1 cellular context compared by ENCODE assay signal in genomic region chr1:84621553-84621952, GRCh38.
TF ChIP-seq lines count a peak whose summit lies in the region.

No MANE protein-coding gene starts in this region.

TF ChIP-seq in HCT116, 20 proteins besides CTCF, POLR2A, EP300 and RAD21 (continued from another document):
- TF ChIP-seq EGR1 (IDR thresholded peaks at IDR 0.05; ENCODE audit: low read depth): no peak
- TF ChIP-seq REST (IDR thresholded peaks at IDR 0.05; ENCODE audit: low read depth): no peak
- no peak for TF ChIP-seq SRF (IDR thresholded peaks at IDR 0.05; ENCODE audit: low read depth)
- TF ChIP-seq CBX3 (IDR thresholded peaks at IDR 0.05; ENCODE audit: low read depth): no peak
- TF ChIP-seq ATF3 (IDR thresholded peaks at IDR 0.05): no peak
- TF ChIP-seq JUND (IDR thresholded peaks at IDR 0.05): no peak
- no peak for TF ChIP-seq ZFX (IDR thresholded peaks at IDR 0.05)
- no peak for TF ChIP-seq ZNF274 (IDR thresholded peaks at IDR 0.05; ENCODE audit: low read depth, low read length)
- no peak for TF ChIP-seq EZH2 (IDR thresholded peaks at IDR 0.05)
- TF ChIP-seq ELF1 (IDR thresholded peaks at IDR 0.05; ENCODE audit: borderline replicate concordance, low read depth): no peak
- TF ChIP-seq FOSL1 (IDR thresholded peaks at IDR 0.05; ENCODE audit: low read depth): no peak
- TF ChIP-seq ZBTB33 (IDR thresholded peaks at IDR 0.05; ENCODE audit: extremely low read depth, insufficient replicate concordance, low read length): no peak
- TF ChIP-seq MAX (IDR thresholded peaks at IDR 0.05): no peak
- TF ChIP-seq EZH2phosphoT487 (IDR thresholded peaks at IDR 0.05; ENCODE audit: borderline replicate concordance): no peak
- no peak for TF ChIP-seq SIN3A (IDR thresholded peaks at IDR 0.05; ENCODE audit: low read depth)
